Comparison of ENCODE assay signal across 9 cellular contexts in the genomic region with DNA sequence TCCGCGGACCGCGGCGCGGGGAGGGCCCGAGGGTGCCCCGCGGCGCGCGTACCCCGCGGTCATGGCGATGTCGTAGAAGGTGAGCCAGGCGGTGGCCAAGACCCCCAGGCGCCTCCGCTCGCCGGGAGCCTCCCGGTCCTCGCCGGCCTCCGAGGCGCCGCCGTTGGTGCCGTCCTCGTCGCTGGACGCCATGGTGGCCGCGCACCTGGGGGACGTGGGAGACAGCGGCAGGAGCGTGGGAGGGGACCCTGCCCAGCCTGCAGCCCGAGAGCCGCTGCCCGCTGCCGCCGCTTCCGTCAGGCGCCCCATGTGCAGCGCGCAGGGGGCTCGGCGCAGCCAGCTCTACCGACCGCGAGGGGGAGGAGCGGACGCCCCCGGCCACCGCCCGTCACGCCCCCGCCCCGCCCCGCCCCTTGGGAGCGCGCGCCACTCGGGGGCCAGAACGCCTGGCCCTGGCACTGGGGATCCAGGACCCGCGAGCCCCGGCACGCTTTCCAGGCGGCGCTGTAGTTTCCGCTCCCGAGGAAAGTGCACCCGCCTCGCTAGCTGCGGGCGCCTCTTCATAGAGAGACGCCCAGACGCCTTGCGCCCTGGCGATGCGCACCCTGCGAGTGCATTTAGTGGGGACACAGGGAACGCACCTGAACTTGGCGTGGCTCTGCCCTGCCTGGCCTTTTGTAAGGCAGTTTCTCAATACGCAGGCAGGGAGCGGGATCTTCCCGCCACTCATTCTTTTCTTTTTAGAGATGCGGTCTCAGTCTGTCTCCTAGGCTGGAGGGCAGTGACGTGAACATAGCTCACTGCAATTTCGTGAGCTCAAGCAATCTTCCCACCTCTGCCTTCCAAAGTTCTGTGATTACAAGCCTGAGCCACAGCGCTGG. TPM values are rescaled to one million over a fixed set of nuclear protein-coding genes. Genes with fewer than 3 reads are reported as not detected.
DNase-seq lines count a peak whose midpoint lies in the region; ATAC-seq, FAIRE-seq and TF ChIP-seq lines count a peak whose summit lies in the region.
"Had no signal": no experiment of that assay in that cellular context is flagged by ENCODE, and none has a peak within 500 bp of the region (broad histone marks: within the 10 kb centered on the region; RNA-seq: fewer than 3 reads in every experiment).

TSS of gene HACD1 (minus strand) at position 344 of the 881 bp plus-strand sequence. CDS start at position 309, 35 bp downstream.

- peak; percentile 84 for DNase-seq in DMS 273 (lab: John Stamatoyannopoulos, UW; ENCODE audit: unreplicated experiment)
- DNase-seq in DMS 273 treated with DMSO at 0.1 percent for 48 hours (lab: John Stamatoyannopoulos, UW): no peak
- DNase-seq in NCI-H1105 (lab: John Stamatoyannopoulos, UW): peak; percentile 39
- DNase-seq in activated B cell treated with CpG ODN at 0.5 μM for 24 hours: peak; percentile 37
- peak; percentile 71 for DNase-seq in cerebellar cortex (ENCODE audit: low spot score)
- DNase-seq in kidney: peak; percentile 80
- peak in 2 of 3 donors; percentile 16 to 45 for DNase-seq in stimulated activated CD4-positive, alpha-beta T cell treated with anti-CD3 and anti-CD28 coated beads, Interleukin-12 subunit alpha, Interleukin-12 subunit beta, amount 100 ng/mL, for 48 hours (ENCODE audit: low read depth in 2 of 3, low spot score in 1 of 3)

- H3K27ac ChIP-seq in kidney (ENCODE audit: low read depth in 2 of 2, low read length in 2 of 2): peak within 1 kb of the TSS; percentile 32 to 53
- H3K27ac ChIP-seq: 22Rv1 had no signal

- H3K9me3 Mint-ChIP-seq in activated B cell treated with CpG ODN at 0.5 μM for 24 hours: no peaks in the 10 kb centered on the region

- peaks cover 16% of the 10 kb centered on the region for H3K27me3 Mint-ChIP-seq in activated B cell treated with CpG ODN at 0.5 μM for 24 hours

- ATAC-seq in HG02623 (IDR thresholded peaks at IDR 0.05; ENCODE audit: unreplicated experiment) (peak; percentile 59), activated B cell treated with CpG ODN at 0.5 μM for 24 hours (ENCODE audit: low read depth) (peak; percentile 74)

- intact Hi-C loops in activated B cell treated with CpG ODN at 0.5 μM for 24 hours (cut with micrococcal nuclease) (loop anchor here (1.0 to 5.0 kb wide), 3 partner anchors 27 to 65 kb away; partner anchors contain the start of gene STAM), kidney (cut with DNase I) (no loop called here)

- TF ChIP-seq CTCF in activated B cell treated with CpG ODN at 0.5 μM for 24 hours (IDR thresholded peaks at IDR 0.05): no peak
- no peak for TF ChIP-seq CTCF in kidney (IDR thresholded peaks at IDR 0.05; ENCODE audit: borderline replicate concordance, extremely low read depth, insufficient read depth)

- no peak within 1 kb of the TSS for H3K27ac Mint-ChIP-seq in activated B cell treated with CpG ODN at 0.5 μM for 24 hours

- POLR2A ChIA-PET in activated B cell treated with CpG ODN at 0.5 μM for 24 hours (lab: Charles Lee): interaction anchor here (0.7 to 2.2 kb wide), 4 partner anchors 27 to 175 kb away, joined by 3 to 10 read pairs (median 4); partner anchors contain the start of gene STAM

- H3K4me3 Mint-ChIP-seq in activated B cell treated with CpG ODN at 0.5 μM for 24 hours: peak within 1 kb of the TSS; percentile 82

- no peaks in the 10 kb centered on the region for H3K36me3 ChIP-seq in kidney (ENCODE audit: control insufficient read depth in 1 of 2, insufficient read depth in 2 of 2, low read length in 2 of 2)

- peaks cover 0 to 4% of the 10 kb centered on the region in 2 donors for H3K4me1 ChIP-seq in kidney (ENCODE audit: control insufficient read depth in 1 of 2, insufficient read depth in 1 of 2, low read depth in 1 of 2, low read length in 2 of 2)

- H3K9ac ChIP-seq in kidney (ENCODE audit: low read length in 2 of 2): peak within 1 kb of the TSS; percentile 55 to 75

- FAIRE-seq in kidney (lab: Jason Lieb, UNC): no peak

- CTCF ChIA-PET in activated B cell treated with CpG ODN at 0.5 μM for 24 hours (lab: Charles Lee): no interaction called here

- H3K4me1 Mint-ChIP-seq in activated B cell treated with CpG ODN at 0.5 μM for 24 hours: peaks cover 9% of the 10 kb centered on the region

- no peaks in the 10 kb centered on the region for H3K9me3 ChIP-seq in kidney (ENCODE audit: control insufficient read depth in 1 of 2, low read length in 2 of 2)

- H3K4me3 ChIP-seq in kidney (ENCODE audit: low read length in 2 of 2): peak within 1 kb of the TSS; percentile 71 to 73

- no peaks in the 10 kb centered on the region for H3K36me3 Mint-ChIP-seq in activated B cell treated with CpG ODN at 0.5 μM for 24 hours (ENCODE audit: low read depth)

RNA-seq across cellular contexts. Expression of gene HACD1, which starts in this region (rescaled TPM):
- total RNA-seq in activated B cell treated with CpG ODN at 0.5 μM for 24 hours: 1.8 and 2.6 TPM in 2 replicates
- 11.6 TPM for total RNA-seq in kidney
- 11.4 TPM for polyA plus RNA-seq in kidney (ENCODE audit: insufficient read depth, low read depth, low replicate concordance)
